ENCODE assay signal across 9 cellular contexts in genomic region chr16:56789360-56789759, GRCh38. TPM values are rescaled to one million over a fixed set of nuclear protein-coding genes. Genes with fewer than 3 reads are reported as not detected.
DNase-seq lines count a peak whose midpoint lies in the region; ATAC-seq and TF ChIP-seq lines count a peak whose summit lies in the region.
"Had no signal": no experiment of that assay in that cellular context is flagged by ENCODE, and none has a peak within 500 bp of the region (broad histone marks: within the 10 kb centered on the region; RNA-seq: fewer than 3 reads in every experiment).

No MANE protein-coding gene starts in this region.

- H3K27ac Mint-ChIP-seq in progenitor cell of endocrine pancreas, result no peak overlapping the region

- H3K27ac ChIP-seq in A673 (ENCODE audit: low read depth, low read length, poor library complexity, severe bottlenecking) (no peak overlapping the region), mammary epithelial cell (ENCODE audit: insufficient read depth, low read depth, low read length) (no peak overlapping the region), neuronal stem cell (replicated peaks; ENCODE audit: low read length) (no peak overlapping the region)

- in situ Hi-C loops in mammary epithelial cell (cut with MboI; ENCODE audit: low sequenced_read_pairs in 2 of 2), result no loop called here

- no peak overlapping the region for H3K23ac ChIP-seq in neuronal stem cell (ENCODE audit: low read depth, low read length, poor library complexity)

- BruUV-seq in A673 (replicated peaks; lab: Mats Ljungman, UMichigan) (no TSS peak), mammary epithelial cell (replicated peaks; lab: Mats Ljungman, UMichigan) (no TSS peak)

- H3K4ac ChIP-seq in neuronal stem cell (ENCODE audit: low read length), result no peak overlapping the region

- H4K20me1 ChIP-seq in mammary epithelial cell (ENCODE audit: insufficient read depth, low read length), result no peaks in the 10 kb centered on the region

- ATAC-seq in mucosa of descending colon, result peak; percentile 80

- DNase-seq in A673 (ENCODE audit: low spot score) (peak; percentile 60), GM06990 (ENCODE audit: extremely low read depth, insufficient read length) (no peak), NCI-H524 treated with DMSO at 0.1 percent for 48 hours (lab: John Stamatoyannopoulos, UW) (peak; percentile 71), mammary epithelial cell (peak; percentile 45), mucosa of descending colon (peak in 2 of 3 donors; percentile 42 to 64), DMS79 treated with DMSO at 0.1 percent for 48 hours (lab: John Stamatoyannopoulos, UW) (no peak), neuronal stem cell (ENCODE audit: low spot score) (no peak), progenitor cell of endocrine pancreas (ENCODE audit: low spot score, unreplicated experiment) (no peak)

- POLR2A ChIA-PET in A673 (lab: Charles Lee; ENCODE audit: low non-redundant PET), result no interaction called here

- no peaks in the 10 kb centered on the region for H3K27me3 ChIP-seq in A673 (replicated peaks; ENCODE audit: insufficient read depth, low read depth, low read length, poor library complexity)
- no peaks in the 10 kb centered on the region for H3K27me3 ChIP-seq in GM06990 (replicated peaks; ENCODE audit: control insufficient read depth, insufficient read depth, low read length)
- H3K27me3 ChIP-seq in mammary epithelial cell (ENCODE audit: insufficient read depth, low read length), result no peaks in the 10 kb centered on the region
- peaks cover 0 to 2% (median 0%) of the 10 kb centered on the region in 3 experiments for H3K27me3 ChIP-seq in neuronal stem cell (ENCODE audit: control insufficient read depth in 3 of 3, insufficient read depth in 3 of 3, low read depth in 1 of 3, low read length in 3 of 3)

- H2BK120ac ChIP-seq in neuronal stem cell (ENCODE audit: low read depth, low read length), result no peak overlapping the region

- 48% methylated on average over 5 of the region's 5 CpGs for WGBS in mammary epithelial cell (ENCODE audit: low coverage, missing lambda C conversion rate)
- WGBS in neuronal stem cell (ENCODE audit: extremely low coverage in 2 of 2, insufficient read length in 2 of 2, insufficient replicate concordance in 1 of 2), 2 donors, result no CpG with 5 or more reads among the region's 5 CpGs

- no peak overlapping the region for H3K9ac ChIP-seq in mammary epithelial cell (ENCODE audit: insufficient read depth, low read length)
- H3K9ac ChIP-seq in neuronal stem cell (ENCODE audit: low read depth, low read length, poor library complexity), result no peak overlapping the region

- dilution Hi-C loops in mammary epithelial cell (cut with HindIII; ENCODE audit: low sequenced_read_pairs), result no loop called here

- no peaks in the 10 kb centered on the region for H3K27me3 Mint-ChIP-seq in progenitor cell of endocrine pancreas
- H3K27me3 Mint-ChIP-seq: central memory CD8-positive, alpha-beta T cell had no signal

- H2AFZ ChIP-seq in mammary epithelial cell (ENCODE audit: low read depth, low read length) (no peak overlapping the region), neuronal stem cell (ENCODE audit: low read length) (no peak overlapping the region)

- H3K79me1 ChIP-seq in neuronal stem cell (ENCODE audit: low read depth, low read length), result no peaks in the 10 kb centered on the region

- H3K18ac ChIP-seq in neuronal stem cell (ENCODE audit: low read length), result no peak overlapping the region

- H3K14ac ChIP-seq in neuronal stem cell (ENCODE audit: low read length), result no peak overlapping the region

- H4K91ac ChIP-seq in neuronal stem cell (ENCODE audit: low read depth, low read length, poor library complexity), result no peak overlapping the region

- no peak overlapping the region for H3K4me2 ChIP-seq in mammary epithelial cell (ENCODE audit: insufficient read depth, low read depth, low read length)
- no peak overlapping the region for H3K4me2 ChIP-seq in neuronal stem cell (ENCODE audit: insufficient read depth, low read length, poor library complexity, severe bottlenecking)

- H3K79me2 ChIP-seq in mammary epithelial cell (ENCODE audit: insufficient read depth, low read length), result peaks cover 77% of the 10 kb centered on the region

- CTCF ChIA-PET in A673 (lab: Charles Lee) (no interaction called here), mammary epithelial cell (lab: Charles Lee; ENCODE audit: low non-redundant PET) (no interaction called here)

- no peak overlapping the region for H4K8ac ChIP-seq in neuronal stem cell (ENCODE audit: low read depth, low read length)

- H2AK5ac ChIP-seq in neuronal stem cell (ENCODE audit: low read depth, low read length), result no peak overlapping the region

- H2BK12ac ChIP-seq in neuronal stem cell (ENCODE audit: low read length), result no peak overlapping the region

- no peaks in the 10 kb centered on the region for H3K36me3 ChIP-seq in A673 (ENCODE audit: insufficient read depth, low read length, poor library complexity, severe bottlenecking)
- H3K36me3 ChIP-seq in GM06990 (ENCODE audit: control insufficient read depth, insufficient read depth, low read length), result no peaks in the 10 kb centered on the region; the same call in 1 of the 2 replicates
- H3K36me3 ChIP-seq in mammary epithelial cell (ENCODE audit: insufficient read depth, low read length), result no peaks in the 10 kb centered on the region
- no peaks in the 10 kb centered on the region for H3K36me3 ChIP-seq in mucosa of descending colon (ENCODE audit: low read depth)
- no peaks in the 10 kb centered on the region for H3K36me3 ChIP-seq in neuronal stem cell (replicated peaks in 1 of 2; ENCODE audit: control insufficient read depth in 2 of 2, insufficient read depth in 2 of 2, low read length in 2 of 2)

- no peaks in the 10 kb centered on the region for H3K9me3 Mint-ChIP-seq in progenitor cell of endocrine pancreas (ENCODE audit: low read depth)
- H3K9me3 Mint-ChIP-seq: central memory CD8-positive, alpha-beta T cell had no signal

- H3K4me3 ChIP-seq in A673 (ENCODE audit: low read depth, low read length, poor library complexity, severe bottlenecking) (no peak overlapping the region), GM06990 (replicated peaks; ENCODE audit: low read depth, low read length) (no peak overlapping the region), mammary epithelial cell (replicated peaks in 1 of 3; ENCODE audit: insufficient read depth in 1 of 3, low read depth in 2 of 3, low read length in 3 of 3) (no peak overlapping the region), mucosa of descending colon (no peak overlapping the region), neuronal stem cell (ENCODE audit: low read length in 2 of 2) (no peak overlapping the region)

- H2BK5ac ChIP-seq in neuronal stem cell (ENCODE audit: low read length), result no peak overlapping the region

- H3K9me3 ChIP-seq in A673 (ENCODE audit: low read depth, low read length, poor library complexity, severe bottlenecking), result no peaks in the 10 kb centered on the region
- no peaks in the 10 kb centered on the region for H3K9me3 ChIP-seq in mammary epithelial cell (replicated peaks; ENCODE audit: insufficient read depth, low read length)
- no peaks in the 10 kb centered on the region for H3K9me3 ChIP-seq in mucosa of descending colon
- H3K9me3 ChIP-seq in neuronal stem cell (replicated peaks in 1 of 2; ENCODE audit: control insufficient read depth in 2 of 2, insufficient read depth in 1 of 2, low read depth in 1 of 2, low read length in 2 of 2), result no peaks in the 10 kb centered on the region

- no peaks in the 10 kb centered on the region for H3K36me3 Mint-ChIP-seq in progenitor cell of endocrine pancreas (ENCODE audit: insufficient read depth)

- H3K4me1 Mint-ChIP-seq in progenitor cell of endocrine pancreas (ENCODE audit: low read depth), result peaks cover 26% of the 10 kb centered on the region

- TF ChIP-seq CTCF in A673 (conservative IDR thresholded peaks at IDR 0.05; ENCODE audit: low read depth, low read length), result peak; percentile 60
- TF ChIP-seq CTCF in GM06990 (IDR thresholded peaks at IDR 0.05; ENCODE audit: insufficient read depth, low read length, poor library complexity, severe bottlenecking), result peak; percentile 30
- peak; percentile 54 to 72 for TF ChIP-seq CTCF in mammary epithelial cell (conservative IDR thresholded peaks at IDR 0.05 in 1 of 2, IDR thresholded peaks at IDR 0.05 in 1 of 2; ENCODE audit: extremely low read depth in 1 of 2, insufficient read depth in 1 of 2, low read depth in 1 of 2, low read length in 2 of 2)
- peak; percentile 8 for TF ChIP-seq CTCF in mucosa of descending colon (IDR thresholded peaks at IDR 0.05)
- no peak for TF ChIP-seq CTCF in progenitor cell of endocrine pancreas (IDR thresholded peaks at IDR 0.05; ENCODE audit: unreplicated experiment)

- no peak overlapping the region for H3K4me3 Mint-ChIP-seq in progenitor cell of endocrine pancreas (ENCODE audit: low read depth)
- H3K4me3 Mint-ChIP-seq: central memory CD8-positive, alpha-beta T cell had no signal

- peaks cover 25% of the 10 kb centered on the region for H3K4me1 ChIP-seq in A673 (ENCODE audit: insufficient read depth, low read length, poor library complexity, severe bottlenecking)
- H3K4me1 ChIP-seq in mammary epithelial cell (ENCODE audit: insufficient read depth, low read length), result no peaks in the 10 kb centered on the region
- H3K4me1 ChIP-seq in mucosa of descending colon (ENCODE audit: low read depth), result no peaks in the 10 kb centered on the region
- H3K4me1 ChIP-seq in neuronal stem cell (ENCODE audit: control insufficient read depth in 2 of 2, insufficient read depth in 1 of 2, low read depth in 1 of 2, low read length in 2 of 2), result peaks cover 6 to 21% of the 10 kb centered on the region in 2 donors

- intact Hi-C loops in A673 (cut with micrococcal nuclease; ENCODE audit: unreplicated experiment) (no loop called here), mammary epithelial cell (cut with micrococcal nuclease) (loop anchor here (1.0 to 2.0 kb wide), 4 partner anchors 61 to 275 kb away; no protein-coding TSS in a partner anchor), mucosa of descending colon (cut with DNase I, micrococcal nuclease) (no loop called here)

- no peak overlapping the region for H2BK15ac ChIP-seq in neuronal stem cell (ENCODE audit: low read length)

RNA-seq across cellular contexts. Expression of gene NUP93, which starts 59.4 kb away (rescaled TPM):
- total RNA-seq in A673 (2021) (153 and 155 TPM in 2 replicates), mammary epithelial cell (100 to 1,000 TPM in 1 of 2 donors, 10 to 100 TPM in 1; 49.3 to 100 TPM), mucosa of descending colon (10 to 100 TPM; 31.0 to 45.6 (median 40.8) TPM), progenitor cell of endocrine pancreas (74.4 and 76.9 TPM in 2 replicates)
- polyA plus RNA-seq in mammary epithelial cell, result 87.8 TPM
- 178 TPM for polyA minus RNA-seq in mammary epithelial cell
- 95.7 TPM for polyA plus RNA-seq in neuronal stem cell (2013, experiment 1 of 2)
- 93.0 TPM for polyA plus RNA-seq in neuronal stem cell (2013, experiment 2 of 2)

Comparison
In these comparisons a context has a peak if more than half of its experiments do, and no peak if none do; other contexts are left out.
1. DNase-seq: peak in A673 (single experiment), NCI-H524 treated with DMSO at 0.1 percent for 48 hours (single experiment), mammary epithelial cell (single experiment) and mucosa of descending colon (2 of 3); none in GM06990 (single experiment), DMS79 treated with DMSO at 0.1 percent for 48 hours (single experiment), neuronal stem cell (single experiment) and progenitor cell of endocrine pancreas (single experiment).